In genomic region chr3:55735976-55736375, GRCh38 we compare ENCODE assay signal across 17 cellular contexts.
"Had no signal": no experiment of that assay in that cellular context is flagged by ENCODE, and none has a peak within 500 bp of the region (broad histone marks: within the 10 kb centered on the region; RNA-seq: fewer than 3 reads in every experiment).

No MANE protein-coding gene starts in this region.

- H3K27ac Mint-ChIP-seq: activated CD4-positive, alpha-beta memory T cell treated with anti-CD3 and anti-CD28 coated beads, Interleukin-2, amount 10 ng/mL, durations not matched to agents 7 days and 5 days; activated CD4-positive, alpha-beta T cell treated with anti-CD3 and anti-CD28 coated beads for 36 hours; activated naive CD8-positive, alpha-beta T cell treated with anti-CD3 and anti-CD28 coated beads for 36 hours; naive thymus-derived CD8-positive, alpha-beta T cell had no signal

- DNase-seq: activated CD4-positive, alpha-beta memory T cell treated with anti-CD3 and anti-CD28 coated beads, Interleukin-2, amount 10 ng/mL, durations not matched to agents 7 days and 5 days; activated CD4-positive, alpha-beta T cell treated with anti-CD3 and anti-CD28 coated beads for 36 hours; activated gamma-delta T cell treated with Interleukin-2 at 50 U/mL for 16 hours; activated naive CD8-positive, alpha-beta T cell treated with anti-CD3 and anti-CD28 coated beads for 36 hours; activated T-cell treated with anti-CD3 and anti-CD28 coated beads, Interleukin-2, amount 50 U/mL, for 48 hours; aorta; foreskin melanocyte; heart right ventricle; naive thymus-derived CD8-positive, alpha-beta T cell; sigmoid colon; stimulated activated CD4-positive, alpha-beta T cell treated with anti-CD3 and anti-CD28 coated beads, Interleukin-4, amount 100 ng/mL, for 1 hour; stimulated activated CD8-positive, alpha-beta memory T cell treated with anti-CD3 and anti-CD28 coated beads, Interleukin-4, amount 100 ng/mL, for 48 hours; stimulated activated naive CD8-positive, alpha-beta T cell treated with anti-CD3 and anti-CD28 coated beads, Interleukin-15, Interleukin-2, amounts not matched to agents 100 U/mL and 50 U/mL, for 24 hours; testis; WERI-Rb-1 had no signal

- H3K27me3 Mint-ChIP-seq: activated CD4-positive, alpha-beta memory T cell treated with anti-CD3 and anti-CD28 coated beads, Interleukin-2, amount 10 ng/mL, durations not matched to agents 7 days and 5 days; activated CD4-positive, alpha-beta T cell treated with anti-CD3 and anti-CD28 coated beads for 36 hours; activated naive CD8-positive, alpha-beta T cell treated with anti-CD3 and anti-CD28 coated beads for 36 hours had no signal

- H3K9me3 Mint-ChIP-seq: activated naive CD8-positive, alpha-beta T cell treated with anti-CD3 and anti-CD28 coated beads for 36 hours had no signal

- H3K4me3 ChIP-seq: heart right ventricle, prostate gland, sigmoid colon, testis had no signal

- H3K4me1 Mint-ChIP-seq: activated CD4-positive, alpha-beta memory T cell treated with anti-CD3 and anti-CD28 coated beads, Interleukin-2, amount 10 ng/mL, durations not matched to agents 7 days and 5 days; activated CD4-positive, alpha-beta T cell treated with anti-CD3 and anti-CD28 coated beads for 36 hours; activated naive CD8-positive, alpha-beta T cell treated with anti-CD3 and anti-CD28 coated beads for 36 hours; naive thymus-derived CD8-positive, alpha-beta T cell had no signal

- ATAC-seq: activated CD4-positive, alpha-beta T cell treated with anti-CD3 and anti-CD28 coated beads for 36 hours; esophagus mucosa; heart right ventricle; naive thymus-derived CD8-positive, alpha-beta T cell; stimulated activated naive CD8-positive, alpha-beta T cell treated with anti-CD3 and anti-CD28 coated beads, Interleukin-15, Interleukin-2, amounts not matched to agents 100 U/mL and 50 U/mL, for 24 hours had no signal

- H3K4me3 Mint-ChIP-seq: activated CD4-positive, alpha-beta memory T cell treated with anti-CD3 and anti-CD28 coated beads, Interleukin-2, amount 10 ng/mL, durations not matched to agents 7 days and 5 days; activated CD4-positive, alpha-beta T cell treated with anti-CD3 and anti-CD28 coated beads for 36 hours; activated naive CD8-positive, alpha-beta T cell treated with anti-CD3 and anti-CD28 coated beads for 36 hours; naive thymus-derived CD8-positive, alpha-beta T cell had no signal
